18 cellular contexts compared by ENCODE assay signal in genomic region chr22:46585340-46586122, GRCh38. TPM values are rescaled to one million over a fixed set of nuclear protein-coding genes. Genes with fewer than 3 reads are reported as not detected.
"Had no signal": no experiment of that assay in that cellular context is flagged by ENCODE, and none has a peak within 500 bp of the region (broad histone marks: within the 10 kb centered on the region; RNA-seq: fewer than 3 reads in every experiment).

No MANE protein-coding gene starts in this region.

- H3K9me3 ChIP-seq: body of pancreas, psoas muscle, sigmoid colon, SJCRH30, spleen, stomach, thoracic aorta had no signal

- H3K27ac ChIP-seq: foreskin keratinocyte, psoas muscle, sigmoid colon, SJCRH30, thoracic aorta had no signal

- H3K27me3 Mint-ChIP-seq: activated CD4-positive, alpha-beta memory T cell treated with anti-CD3 and anti-CD28 coated beads, Interleukin-2, amount 10 ng/mL, durations not matched to agents 7 days and 5 days; activated naive CD8-positive, alpha-beta T cell treated with anti-CD3 and anti-CD28 coated beads for 36 hours; effector memory CD8-positive, alpha-beta T cell had no signal

- H3K36me3 ChIP-seq: sigmoid colon, SJCRH30, spleen, stomach, thoracic aorta had no signal

- H3K4me3 Mint-ChIP-seq: activated CD4-positive, alpha-beta memory T cell treated with anti-CD3 and anti-CD28 coated beads, Interleukin-2, amount 10 ng/mL, durations not matched to agents 7 days and 5 days; activated naive CD8-positive, alpha-beta T cell treated with anti-CD3 and anti-CD28 coated beads for 36 hours; activated T-cell treated with anti-CD3 and anti-CD28 coated beads, Interleukin-2, amount 50 U/mL, for 4 hours; effector memory CD8-positive, alpha-beta T cell had no signal

- H3K27ac Mint-ChIP-seq: activated CD4-positive, alpha-beta memory T cell treated with anti-CD3 and anti-CD28 coated beads, Interleukin-2, amount 10 ng/mL, durations not matched to agents 7 days and 5 days; activated naive CD8-positive, alpha-beta T cell treated with anti-CD3 and anti-CD28 coated beads for 36 hours had no signal

- H3K27me3 ChIP-seq: body of pancreas, sigmoid colon, SJCRH30, spleen, stomach had no signal

- H3K4me3 ChIP-seq: body of pancreas, psoas muscle, SJCRH30, thoracic aorta had no signal

- ATAC-seq: activated T-cell treated with anti-CD3 and anti-CD28 coated beads, Interleukin-2, amount 50 U/mL, for 4 hours; body of pancreas; effector memory CD8-positive, alpha-beta T cell; psoas muscle had no signal

- H3K9me3 Mint-ChIP-seq: activated CD4-positive, alpha-beta memory T cell treated with anti-CD3 and anti-CD28 coated beads, Interleukin-2, amount 10 ng/mL, durations not matched to agents 7 days and 5 days; activated naive CD8-positive, alpha-beta T cell treated with anti-CD3 and anti-CD28 coated beads for 36 hours; activated T-cell treated with anti-CD3 and anti-CD28 coated beads, Interleukin-2, amount 50 U/mL, for 4 hours; effector memory CD8-positive, alpha-beta T cell; nephron had no signal

- DNase-seq: activated CD4-positive, alpha-beta memory T cell treated with anti-CD3 and anti-CD28 coated beads, Interleukin-2, amount 10 ng/mL, durations not matched to agents 7 days and 5 days; activated CD4-positive, CD25-positive, alpha-beta regulatory T cell treated with anti-CD3 and anti-CD28 coated beads, Interleukin-2, amount 50 U/mL, for 72 hours; activated gamma-delta T cell; activated naive CD8-positive, alpha-beta T cell treated with anti-CD3 and anti-CD28 coated beads for 36 hours; activated T-cell treated with anti-CD3 and anti-CD28 coated beads, Interleukin-2, amount 50 U/mL, for 4 hours; amygdala; body of pancreas; effector memory CD8-positive, alpha-beta T cell; glutamatergic neuron; sigmoid colon; SJCRH30; stomach; T1000 had no signal

- H3K4me1 ChIP-seq: foreskin keratinocyte, SJCRH30 had no signal

- H3K36me3 Mint-ChIP-seq: activated naive CD8-positive, alpha-beta T cell treated with anti-CD3 and anti-CD28 coated beads for 36 hours had no signal

RNA-seq across cellular contexts. Expression of gene CELSR1, which starts 48.1 kb away (rescaled TPM):
- total RNA-seq: SJCRH30 had no signal
